1 cellular context compared by ENCODE assay signal in the genomic region with DNA sequence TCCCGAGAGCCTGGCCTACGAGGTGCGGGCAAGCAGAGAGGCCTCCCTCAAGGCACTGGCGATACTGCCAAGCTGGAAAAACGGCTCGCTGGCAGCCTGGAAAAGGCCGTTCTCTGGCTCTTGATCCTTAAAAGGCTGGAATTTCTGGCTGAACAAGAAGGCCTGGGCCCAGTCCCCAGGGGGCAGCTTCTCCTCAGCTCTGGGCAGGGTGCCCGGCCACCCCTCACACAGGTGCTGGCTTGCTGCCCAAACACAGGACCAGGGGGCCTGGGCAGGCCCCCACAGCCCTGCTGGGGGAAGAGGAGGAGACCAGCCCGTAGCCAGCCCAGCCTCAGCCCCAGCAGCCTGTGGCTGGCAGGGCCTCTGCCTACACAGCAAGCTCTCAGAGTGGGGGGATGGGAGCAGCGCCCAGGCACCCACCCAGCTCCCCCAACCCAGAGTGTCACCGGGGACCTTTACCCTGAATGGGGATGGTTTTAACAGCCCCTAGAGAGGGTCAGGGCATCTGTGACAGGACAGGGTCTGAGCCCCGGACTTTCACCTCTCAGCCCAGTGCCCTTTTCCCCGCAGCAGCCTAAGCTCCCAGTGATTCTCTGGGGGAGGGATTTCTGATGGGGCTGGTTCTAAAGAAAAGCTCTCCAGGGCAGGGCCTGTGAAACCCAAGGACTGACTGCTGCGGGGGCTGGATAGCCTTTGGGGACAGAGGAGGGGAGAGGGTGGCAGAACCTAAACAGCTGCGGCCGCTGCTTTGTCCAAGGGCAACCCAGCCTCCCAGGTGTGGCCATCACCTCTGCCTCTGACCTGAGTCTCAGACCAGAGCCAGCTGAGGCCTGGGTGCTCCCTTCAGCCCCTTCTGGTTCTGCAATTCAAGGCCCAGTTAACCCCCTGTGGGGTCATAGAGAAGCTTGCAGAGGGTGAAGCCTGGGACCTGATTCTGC.
TF ChIP-seq lines count a peak whose summit lies in the region.

No MANE protein-coding gene starts in this region.

TF ChIP-seq in HepG2, 621 proteins besides CTCF, POLR2A, EP300 and RAD21 (continued from another document and continues in another):
- TF ChIP-seq, protein P1, sequence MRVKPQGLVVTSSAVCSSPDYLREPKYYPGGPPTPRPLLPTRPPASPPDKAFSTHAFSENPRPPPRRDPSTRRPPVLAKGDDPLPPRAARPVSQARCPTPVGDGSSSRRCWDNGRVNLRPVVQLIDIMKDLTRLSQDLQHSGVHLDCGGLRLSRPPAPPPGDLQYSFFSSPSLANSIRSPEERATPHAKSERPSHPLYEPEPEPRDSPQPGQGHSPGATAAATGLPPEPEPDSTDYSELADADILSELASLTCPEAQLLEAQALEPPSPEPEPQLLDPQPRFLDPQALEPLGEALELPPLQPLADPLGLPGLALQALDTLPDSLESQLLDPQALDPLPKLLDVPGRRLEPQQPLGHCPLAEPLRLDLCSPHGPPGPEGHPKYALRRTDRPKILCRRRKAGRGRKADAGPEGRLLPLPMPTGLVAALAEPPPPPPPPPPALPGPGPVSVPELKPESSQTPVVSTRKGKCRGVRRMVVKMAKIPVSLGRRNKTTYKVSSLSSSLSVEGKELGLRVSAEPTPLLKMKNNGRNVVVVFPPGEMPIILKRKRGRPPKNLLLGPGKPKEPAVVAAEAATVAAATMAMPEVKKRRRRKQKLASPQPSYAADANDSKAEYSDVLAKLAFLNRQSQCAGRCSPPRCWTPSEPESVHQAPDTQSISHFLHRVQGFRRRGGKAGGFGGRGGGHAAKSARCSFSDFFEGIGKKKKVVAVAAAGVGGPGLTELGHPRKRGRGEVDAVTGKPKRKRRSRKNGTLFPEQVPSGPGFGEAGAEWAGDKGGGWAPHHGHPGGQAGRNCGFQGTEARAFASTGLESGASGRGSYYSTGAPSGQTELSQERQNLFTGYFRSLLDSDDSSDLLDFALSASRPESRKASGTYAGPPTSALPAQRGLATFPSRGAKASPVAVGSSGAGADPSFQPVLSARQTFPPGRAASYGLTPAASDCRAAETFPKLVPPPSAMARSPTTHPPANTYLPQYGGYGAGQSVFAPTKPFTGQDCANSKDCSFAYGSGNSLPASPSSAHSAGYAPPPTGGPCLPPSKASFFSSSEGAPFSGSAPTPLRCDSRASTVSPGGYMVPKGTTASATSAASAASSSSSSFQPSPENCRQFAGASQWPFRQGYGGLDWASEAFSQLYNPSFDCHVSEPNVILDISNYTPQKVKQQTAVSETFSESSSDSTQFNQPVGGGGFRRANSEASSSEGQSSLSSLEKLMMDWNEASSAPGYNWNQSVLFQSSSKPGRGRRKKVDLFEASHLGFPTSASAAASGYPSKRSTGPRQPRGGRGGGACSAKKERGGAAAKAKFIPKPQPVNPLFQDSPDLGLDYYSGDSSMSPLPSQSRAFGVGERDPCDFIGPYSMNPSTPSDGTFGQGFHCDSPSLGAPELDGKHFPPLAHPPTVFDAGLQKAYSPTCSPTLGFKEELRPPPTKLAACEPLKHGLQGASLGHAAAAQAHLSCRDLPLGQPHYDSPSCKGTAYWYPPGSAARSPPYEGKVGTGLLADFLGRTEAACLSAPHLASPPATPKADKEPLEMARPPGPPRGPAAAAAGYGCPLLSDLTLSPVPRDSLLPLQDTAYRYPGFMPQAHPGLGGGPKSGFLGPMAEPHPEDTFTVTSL (CRISPR knock-in tag; IDR thresholded peaks at IDR 0.05; ENCODE audit: borderline replicate concordance) = 0 out of 2 replicates have a peak, but pooled peaks have one; percentile 54
- peak; percentile 24 for TF ChIP-seq SKI (IDR thresholded peaks at IDR 0.05; ENCODE audit: partially characterized antibody)
- no peak; the same call in 1 of the 2 replicates for TF ChIP-seq ZNF614 (CRISPR knock-in tag; IDR thresholded peaks at IDR 0.05; ENCODE audit: borderline replicate concordance)
- TF ChIP-seq, protein P2, sequence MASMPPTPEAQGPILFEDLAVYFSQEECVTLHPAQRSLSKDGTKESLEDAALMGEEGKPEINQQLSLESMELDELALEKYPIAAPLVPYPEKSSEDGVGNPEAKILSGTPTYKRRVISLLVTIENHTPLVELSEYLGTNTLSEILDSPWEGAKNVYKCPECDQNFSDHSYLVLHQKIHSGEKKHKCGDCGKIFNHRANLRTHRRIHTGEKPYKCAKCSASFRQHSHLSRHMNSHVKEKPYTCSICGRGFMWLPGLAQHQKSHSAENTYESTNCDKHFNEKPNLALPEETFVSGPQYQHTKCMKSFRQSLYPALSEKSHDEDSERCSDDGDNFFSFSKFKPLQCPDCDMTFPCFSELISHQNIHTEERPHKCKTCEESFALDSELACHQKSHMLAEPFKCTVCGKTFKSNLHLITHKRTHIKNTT (CRISPR knock-in tag; IDR thresholded peaks at IDR 0.05) = no peak
- TF ChIP-seq NR2F2 (IDR thresholded peaks at IDR 0.05; ENCODE audit: borderline replicate concordance, low read depth) = peak; percentile 54
- TF ChIP-seq KLF11 (CRISPR knock-in tag; IDR thresholded peaks at IDR 0.05) = peak; percentile 35; the same call in 1 of the 2 replicates
- peak; percentile 63 for TF ChIP-seq SPEN (CRISPR knock-in tag; IDR thresholded peaks at IDR 0.05; ENCODE audit: low read depth)
- TF ChIP-seq, protein P3, sequence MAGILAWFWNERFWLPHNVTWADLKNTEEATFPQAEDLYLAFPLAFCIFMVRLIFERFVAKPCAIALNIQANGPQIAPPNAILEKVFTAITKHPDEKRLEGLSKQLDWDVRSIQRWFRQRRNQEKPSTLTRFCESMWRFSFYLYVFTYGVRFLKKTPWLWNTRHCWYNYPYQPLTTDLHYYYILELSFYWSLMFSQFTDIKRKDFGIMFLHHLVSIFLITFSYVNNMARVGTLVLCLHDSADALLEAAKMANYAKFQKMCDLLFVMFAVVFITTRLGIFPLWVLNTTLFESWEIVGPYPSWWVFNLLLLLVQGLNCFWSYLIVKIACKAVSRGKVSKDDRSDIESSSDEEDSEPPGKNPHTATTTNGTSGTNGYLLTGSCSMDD (CRISPR knock-in tag; IDR thresholded peaks at IDR 0.05) = no peak
- TF ChIP-seq AGO1 (IDR thresholded peaks at IDR 0.05; ENCODE audit: low read depth, low read length, poor library complexity, severe bottlenecking) = peak; percentile 58
- TF ChIP-seq, protein P4, sequence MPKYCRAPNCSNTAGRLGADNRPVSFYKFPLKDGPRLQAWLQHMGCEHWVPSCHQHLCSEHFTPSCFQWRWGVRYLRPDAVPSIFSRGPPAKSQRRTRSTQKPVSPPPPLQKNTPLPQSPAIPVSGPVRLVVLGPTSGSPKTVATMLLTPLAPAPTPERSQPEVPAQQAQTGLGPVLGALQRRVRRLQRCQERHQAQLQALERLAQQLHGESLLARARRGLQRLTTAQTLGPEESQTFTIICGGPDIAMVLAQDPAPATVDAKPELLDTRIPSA (CRISPR knock-in tag; IDR thresholded peaks at IDR 0.05; ENCODE audit: borderline replicate concordance) = no peak
- TF ChIP-seq GABPA (IDR thresholded peaks at IDR 0.05; ENCODE audit: low read depth, low read length) = no peak
- no peak for TF ChIP-seq GABPA (CRISPR knock-in tag; IDR thresholded peaks at IDR 0.05; ENCODE audit: low read depth)
- no peak for TF ChIP-seq ZNF75D (CRISPR knock-in tag; IDR thresholded peaks at IDR 0.05; ENCODE audit: borderline replicate concordance)
- TF ChIP-seq, protein P5, sequence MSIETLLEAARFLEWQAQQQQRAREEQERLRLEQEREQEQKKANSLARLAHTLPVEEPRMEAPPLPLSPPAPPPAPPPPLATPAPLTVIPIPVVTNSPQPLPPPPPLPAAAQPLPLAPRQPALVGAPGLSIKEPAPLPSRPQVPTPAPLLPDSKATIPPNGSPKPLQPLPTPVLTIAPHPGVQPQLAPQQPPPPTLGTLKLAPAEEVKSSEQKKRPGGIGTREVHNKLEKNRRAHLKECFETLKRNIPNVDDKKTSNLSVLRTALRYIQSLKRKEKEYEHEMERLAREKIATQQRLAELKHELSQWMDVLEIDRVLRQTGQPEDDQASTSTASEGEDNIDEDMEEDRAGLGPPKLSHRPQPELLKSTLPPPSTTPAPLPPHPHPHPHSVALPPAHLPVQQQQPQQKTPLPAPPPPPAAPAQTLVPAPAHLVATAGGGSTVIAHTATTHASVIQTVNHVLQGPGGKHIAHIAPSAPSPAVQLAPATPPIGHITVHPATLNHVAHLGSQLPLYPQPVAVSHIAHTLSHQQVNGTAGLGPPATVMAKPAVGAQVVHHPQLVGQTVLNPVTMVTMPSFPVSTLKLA (IDR thresholded peaks at IDR 0.05) = no peak
- no peak for TF ChIP-seq ZNF33B (CRISPR knock-in tag; IDR thresholded peaks at IDR 0.05)
- TF ChIP-seq, protein P6, sequence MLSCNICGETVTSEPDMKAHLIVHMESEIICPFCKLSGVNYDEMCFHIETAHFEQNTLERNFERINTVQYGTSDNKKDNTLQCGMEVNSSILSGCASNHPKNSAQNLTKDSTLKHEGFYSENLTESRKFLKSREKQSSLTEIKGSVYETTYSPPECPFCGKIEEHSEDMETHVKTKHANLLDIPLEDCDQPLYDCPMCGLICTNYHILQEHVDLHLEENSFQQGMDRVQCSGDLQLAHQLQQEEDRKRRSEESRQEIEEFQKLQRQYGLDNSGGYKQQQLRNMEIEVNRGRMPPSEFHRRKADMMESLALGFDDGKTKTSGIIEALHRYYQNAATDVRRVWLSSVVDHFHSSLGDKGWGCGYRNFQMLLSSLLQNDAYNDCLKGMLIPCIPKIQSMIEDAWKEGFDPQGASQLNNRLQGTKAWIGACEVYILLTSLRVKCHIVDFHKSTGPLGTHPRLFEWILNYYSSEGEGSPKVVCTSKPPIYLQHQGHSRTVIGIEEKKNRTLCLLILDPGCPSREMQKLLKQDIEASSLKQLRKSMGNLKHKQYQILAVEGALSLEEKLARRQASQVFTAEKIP (CRISPR knock-in tag; IDR thresholded peaks at IDR 0.05; ENCODE audit: borderline replicate concordance) = no peak
- TF ChIP-seq ATF1 (CRISPR knock-in tag; IDR thresholded peaks at IDR 0.05) = 0 out of 2 replicates have a peak, but pooled peaks have one; percentile 18
- 0 out of 2 replicates have a peak, but pooled peaks have one; percentile 59 for TF ChIP-seq ZNF260 (CRISPR knock-in tag; IDR thresholded peaks at IDR 0.05; ENCODE audit: borderline replicate concordance, low read depth)
- TF ChIP-seq BRD4 (CRISPR knock-in tag; IDR thresholded peaks at IDR 0.05) = peak; percentile 86; the same call in 1 of the 2 replicates
- TF ChIP-seq, protein P7, sequence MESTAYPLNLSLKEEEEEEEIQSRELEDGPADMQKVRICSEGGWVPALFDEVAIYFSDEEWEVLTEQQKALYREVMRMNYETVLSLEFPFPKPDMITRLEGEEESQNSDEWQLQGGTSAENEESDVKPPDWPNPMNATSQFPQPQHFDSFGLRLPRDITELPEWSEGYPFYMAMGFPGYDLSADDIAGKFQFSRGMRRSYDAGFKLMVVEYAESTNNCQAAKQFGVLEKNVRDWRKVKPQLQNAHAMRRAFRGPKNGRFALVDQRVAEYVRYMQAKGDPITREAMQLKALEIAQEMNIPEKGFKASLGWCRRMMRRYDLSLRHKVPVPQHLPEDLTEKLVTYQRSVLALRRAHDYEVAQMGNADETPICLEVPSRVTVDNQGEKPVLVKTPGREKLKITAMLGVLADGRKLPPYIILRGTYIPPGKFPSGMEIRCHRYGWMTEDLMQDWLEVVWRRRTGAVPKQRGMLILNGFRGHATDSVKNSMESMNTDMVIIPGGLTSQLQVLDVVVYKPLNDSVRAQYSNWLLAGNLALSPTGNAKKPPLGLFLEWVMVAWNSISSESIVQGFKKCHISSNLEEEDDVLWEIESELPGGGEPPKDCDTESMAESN (CRISPR knock-in tag; conservative IDR thresholded peaks at IDR 0.05) = peak; percentile 82
- no peak for TF ChIP-seq NONO (IDR thresholded peaks at IDR 0.05)
- TF ChIP-seq NONO (CRISPR knock-in tag; conservative IDR thresholded peaks at IDR 0.05) = peak; percentile 60; the same call in 1 of the 2 replicates
- TF ChIP-seq RBM22 (optimal IDR thresholded peaks at IDR 0.05; ENCODE audit: low read length) = no peak
- TF ChIP-seq, protein P8, sequence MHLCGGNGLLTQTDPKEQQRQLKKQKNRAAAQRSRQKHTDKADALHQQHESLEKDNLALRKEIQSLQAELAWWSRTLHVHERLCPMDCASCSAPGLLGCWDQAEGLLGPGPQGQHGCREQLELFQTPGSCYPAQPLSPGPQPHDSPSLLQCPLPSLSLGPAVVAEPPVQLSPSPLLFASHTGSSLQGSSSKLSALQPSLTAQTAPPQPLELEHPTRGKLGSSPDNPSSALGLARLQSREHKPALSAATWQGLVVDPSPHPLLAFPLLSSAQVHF (CRISPR knock-in tag; IDR thresholded peaks at IDR 0.05) = no peak
- TF ChIP-seq NCOA1 (CRISPR knock-in tag; IDR thresholded peaks at IDR 0.05) = peak; percentile 95; the same call in 1 of the 2 replicates
- TF ChIP-seq ZMYM2 (CRISPR knock-in tag; IDR thresholded peaks at IDR 0.05) = peak; percentile 78
- TF ChIP-seq PLRG1 (conservative IDR thresholded peaks at IDR 0.05) = no peak
- peak; percentile 31 for TF ChIP-seq CBX1 (IDR thresholded peaks at IDR 0.05; ENCODE audit: low read depth)
- no peak for TF ChIP-seq NKX3-1 (CRISPR knock-in tag; IDR thresholded peaks at IDR 0.05)
- TF ChIP-seq, protein P9, sequence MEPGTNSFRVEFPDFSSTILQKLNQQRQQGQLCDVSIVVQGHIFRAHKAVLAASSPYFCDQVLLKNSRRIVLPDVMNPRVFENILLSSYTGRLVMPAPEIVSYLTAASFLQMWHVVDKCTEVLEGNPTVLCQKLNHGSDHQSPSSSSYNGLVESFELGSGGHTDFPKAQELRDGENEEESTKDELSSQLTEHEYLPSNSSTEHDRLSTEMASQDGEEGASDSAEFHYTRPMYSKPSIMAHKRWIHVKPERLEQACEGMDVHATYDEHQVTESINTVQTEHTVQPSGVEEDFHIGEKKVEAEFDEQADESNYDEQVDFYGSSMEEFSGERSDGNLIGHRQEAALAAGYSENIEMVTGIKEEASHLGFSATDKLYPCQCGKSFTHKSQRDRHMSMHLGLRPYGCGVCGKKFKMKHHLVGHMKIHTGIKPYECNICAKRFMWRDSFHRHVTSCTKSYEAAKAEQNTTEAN (CRISPR knock-in tag; conservative IDR thresholded peaks at IDR 0.05) = peak; percentile 8; the same call in 1 of the 2 replicates
- TF ChIP-seq SP4 (CRISPR knock-in tag; IDR thresholded peaks at IDR 0.05) = peak; percentile 11; the same call in 1 of the 2 replicates
- TF ChIP-seq, protein P10, sequence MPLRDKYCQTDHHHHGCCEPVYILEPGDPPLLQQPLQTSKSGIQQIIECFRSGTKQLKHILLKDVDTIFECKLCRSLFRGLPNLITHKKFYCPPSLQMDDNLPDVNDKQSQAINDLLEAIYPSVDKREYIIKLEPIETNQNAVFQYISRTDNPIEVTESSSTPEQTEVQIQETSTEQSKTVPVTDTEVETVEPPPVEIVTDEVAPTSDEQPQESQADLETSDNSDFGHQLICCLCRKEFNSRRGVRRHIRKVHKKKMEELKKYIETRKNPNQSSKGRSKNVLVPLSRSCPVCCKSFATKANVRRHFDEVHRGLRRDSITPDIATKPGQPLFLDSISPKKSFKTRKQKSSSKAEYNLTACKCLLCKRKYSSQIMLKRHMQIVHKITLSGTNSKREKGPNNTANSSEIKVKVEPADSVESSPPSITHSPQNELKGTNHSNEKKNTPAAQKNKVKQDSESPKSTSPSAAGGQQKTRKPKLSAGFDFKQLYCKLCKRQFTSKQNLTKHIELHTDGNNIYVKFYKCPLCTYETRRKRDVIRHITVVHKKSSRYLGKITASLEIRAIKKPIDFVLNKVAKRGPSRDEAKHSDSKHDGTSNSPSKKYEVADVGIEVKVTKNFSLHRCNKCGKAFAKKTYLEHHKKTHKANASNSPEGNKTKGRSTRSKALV (CRISPR knock-in tag; IDR thresholded peaks at IDR 0.05) = peak; percentile 68
- TF ChIP-seq ZNF296 (CRISPR knock-in tag; conservative IDR thresholded peaks at IDR 0.05) = 0 out of 2 replicates have a peak, but pooled peaks have one; percentile 64
- TF ChIP-seq PPARG (CRISPR knock-in tag; conservative IDR thresholded peaks at IDR 0.05) = peak; percentile 98
